ENCODE assay signal across 8 cellular contexts in the genomic region with DNA sequence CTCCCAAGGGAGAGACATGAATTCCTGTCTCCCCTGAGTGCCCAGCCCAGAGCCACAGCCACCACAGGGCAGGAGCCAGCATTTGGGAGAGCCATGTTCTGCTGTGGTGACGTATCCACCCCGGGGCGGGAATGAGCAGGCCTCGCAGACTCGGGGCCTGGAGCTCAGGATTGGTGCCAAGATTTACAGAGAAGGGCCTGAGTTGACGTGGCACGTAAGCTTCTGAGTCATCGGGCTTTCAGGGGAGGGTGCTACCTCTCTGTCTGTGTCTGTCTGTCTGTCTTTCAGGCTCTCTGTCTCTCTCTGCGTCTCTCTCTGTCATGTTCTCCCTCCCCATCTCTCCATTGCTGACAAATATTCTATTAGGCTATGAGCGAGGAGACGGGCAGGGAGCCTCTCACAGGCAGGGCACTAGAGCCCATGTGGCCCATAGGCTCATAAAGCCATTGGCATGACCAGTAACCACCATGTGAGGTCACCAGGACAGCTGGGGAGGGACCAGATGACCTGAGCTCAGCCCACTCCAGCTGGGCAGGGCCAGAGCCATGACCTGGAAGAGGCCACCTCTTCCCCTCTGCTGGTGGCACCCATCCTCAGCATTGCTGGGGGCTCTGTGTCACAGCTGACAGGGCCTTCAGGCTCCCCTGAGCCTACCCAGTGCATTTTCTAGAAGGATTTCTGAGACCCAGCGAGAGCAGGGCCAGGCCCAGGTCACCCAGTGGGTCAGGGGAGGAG.
DNase-seq lines count a peak whose midpoint lies in the region; FAIRE-seq and TF ChIP-seq lines count a peak whose summit lies in the region.

No MANE protein-coding gene starts in this region.

- no peaks in the 10 kb centered on the region for H3K4me1 ChIP-seq in CD8-positive, alpha-beta memory T cell (ENCODE audit: insufficient read depth, low read length)

- CTCF ChIA-PET in CD8-positive, alpha-beta memory T cell (lab: Charles Lee): no interaction called here

- DNase-seq in GM04503 (ENCODE audit: low read depth) (peak; percentile 95), RPMI8226 (peak; percentile 60), fibroblast of the aortic adventitia (ENCODE audit: low read depth) (peak; percentile 97), renal cortical epithelial cell (ENCODE audit: low read depth) (peak; percentile 96), NAMALWA (ENCODE audit: low spot score) (no peak), frontal cortex (ENCODE audit: low spot score in 2 of 2) (no peak), KG1 (lab: John Stamatoyannopoulos, UW) (no peak)
- DNase-seq in CD8-positive, alpha-beta memory T cell: no peak

- H3K4me3 Mint-ChIP-seq in CD8-positive, alpha-beta memory T cell: no peak overlapping the region

- H3K27ac Mint-ChIP-seq in CD8-positive, alpha-beta memory T cell: no peak overlapping the region

- H3K4me3 ChIP-seq in fibroblast of the aortic adventitia (ENCODE audit: low read depth, low read length): no peak overlapping the region
- H3K4me3 ChIP-seq in CD8-positive, alpha-beta memory T cell (ENCODE audit: low read length): no peak overlapping the region

- no peaks in the 10 kb centered on the region for H3K27me3 ChIP-seq in CD8-positive, alpha-beta memory T cell (ENCODE audit: insufficient read depth, low read length, poor library complexity, severe bottlenecking)

- no peaks in the 10 kb centered on the region for H3K9me3 Mint-ChIP-seq in CD8-positive, alpha-beta memory T cell

- POLR2A ChIA-PET in CD8-positive, alpha-beta memory T cell (lab: Charles Lee): no interaction called here

- no peaks in the 10 kb centered on the region for H3K36me3 Mint-ChIP-seq in CD8-positive, alpha-beta memory T cell

- H3K27ac ChIP-seq in CD8-positive, alpha-beta memory T cell (ENCODE audit: low read depth, low read length): no peak overlapping the region

- FAIRE-seq in frontal cortex (lab: Jason Lieb, UNC): no peak

- H3K4me1 Mint-ChIP-seq in CD8-positive, alpha-beta memory T cell: no peaks in the 10 kb centered on the region

- H3K9me3 ChIP-seq in CD8-positive, alpha-beta memory T cell (ENCODE audit: low read length): no peaks in the 10 kb centered on the region

- no peak for TF ChIP-seq CTCF in fibroblast of the aortic adventitia (IDR thresholded peaks at IDR 0.05; ENCODE audit: insufficient read depth, low read length)

- no peaks in the 10 kb centered on the region for H3K36me3 ChIP-seq in CD8-positive, alpha-beta memory T cell (ENCODE audit: insufficient read depth, low read length)

- H3K27me3 Mint-ChIP-seq in CD8-positive, alpha-beta memory T cell: peaks cover 4 to 5% of the 10 kb centered on the region in 2 donors

Comparison
In these comparisons a context has a peak if more than half of its experiments do, and no peak if none do; other contexts are left out.
1. DNase-seq: peak in GM04503 (single experiment), RPMI8226 (single experiment), fibroblast of the aortic adventitia (single experiment) and renal cortical epithelial cell (single experiment); none in NAMALWA (single experiment), frontal cortex (0 of 2), KG1 (single experiment) and CD8-positive, alpha-beta memory T cell (0 of 5).